10 cellular contexts compared by ENCODE assay signal in the genomic region with DNA sequence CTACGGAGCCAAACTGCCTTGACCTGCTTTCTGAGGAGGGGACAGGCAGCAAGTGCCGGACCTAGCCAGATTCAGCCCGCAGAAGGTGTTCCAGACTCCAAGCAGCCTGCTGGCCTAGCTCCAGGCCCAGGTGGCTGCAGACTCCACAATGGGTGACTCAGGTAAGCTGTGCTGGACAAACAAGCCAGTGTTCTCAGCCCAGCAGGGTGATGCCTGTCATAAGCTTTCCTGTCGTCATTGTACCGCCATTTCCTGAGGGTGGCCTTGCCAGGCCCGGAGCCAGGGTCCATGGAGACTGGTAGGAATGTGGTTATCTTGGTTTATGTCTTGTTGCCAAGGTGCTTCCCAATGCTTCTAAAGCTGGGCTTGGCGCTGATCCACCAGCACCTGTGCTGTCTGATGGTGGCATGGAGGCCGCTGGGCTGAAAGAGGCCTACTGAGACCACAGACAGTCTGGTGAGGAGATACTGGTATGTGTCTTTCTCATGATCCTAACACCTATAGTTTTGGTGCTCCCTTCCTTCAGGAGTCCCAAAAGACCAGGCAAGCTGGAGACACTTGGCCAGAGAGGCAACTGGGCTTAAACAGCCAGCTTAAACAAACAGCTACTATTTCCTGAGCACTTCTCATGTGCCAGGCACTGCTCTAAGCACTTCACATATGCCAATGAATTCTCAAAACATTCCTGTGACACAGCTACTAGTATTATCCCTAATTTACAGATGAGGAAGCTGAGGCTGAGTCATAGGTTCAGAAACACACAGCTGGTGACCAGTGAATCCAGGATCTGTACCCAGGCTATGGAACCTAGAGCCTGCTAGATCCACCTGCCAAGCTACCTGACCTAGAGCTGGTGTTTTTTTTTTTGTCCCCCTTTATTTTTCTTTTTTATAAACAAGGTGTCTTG. TPM values are rescaled to one million over a fixed set of nuclear protein-coding genes. Genes with fewer than 3 reads are reported as not detected.
DNase-seq lines count a peak whose midpoint lies in the region; ATAC-seq, FAIRE-seq and TF ChIP-seq lines count a peak whose summit lies in the region.
"Had no signal": no experiment of that assay in that cellular context is flagged by ENCODE, and none has a peak within 500 bp of the region (broad histone marks: within the 10 kb centered on the region; RNA-seq: fewer than 3 reads in every experiment).

No MANE protein-coding gene starts in this region.

- no peak for TF ChIP-seq POLR2A in H54 (IDR thresholded peaks at IDR 0.05; ENCODE audit: low read depth, low read length)

- FAIRE-seq in H54 (lab: Jason Lieb, UNC) = no peak

- H3K4me1 Mint-ChIP-seq in osteocyte (ENCODE audit: unreplicated experiment) = peaks cover 13% of the 10 kb centered on the region

- peak overlapping the region; percentile 84 for H3K27ac Mint-ChIP-seq in osteocyte (ENCODE audit: unreplicated experiment)

- H3K27me3 ChIP-seq in colonic mucosa = no peaks in the 10 kb centered on the region
- H3K27me3 ChIP-seq: heart left ventricle had no signal

- H3K4me3 Mint-ChIP-seq in osteocyte (ENCODE audit: unreplicated experiment) = no peak overlapping the region

- intact Hi-C loops in colonic mucosa (cut with DNase I) = loop anchor here (10.0 kb wide), 1 partner anchor 334 kb away; no protein-coding TSS in a partner anchor

- H3K9me3 ChIP-seq in colonic mucosa = no peaks in the 10 kb centered on the region
- H3K9me3 ChIP-seq: heart left ventricle had no signal

- H3K9me3 Mint-ChIP-seq in osteocyte (ENCODE audit: unreplicated experiment) = no peaks in the 10 kb centered on the region

- no peaks in the 10 kb centered on the region for H3K36me3 Mint-ChIP-seq in osteocyte (ENCODE audit: unreplicated experiment)

- H3K9ac ChIP-seq in colonic mucosa (ENCODE audit: low read depth in 2 of 2, low read length in 2 of 2) = no peak overlapping the region

- no peaks in the 10 kb centered on the region for H3K27me3 Mint-ChIP-seq in osteocyte (ENCODE audit: unreplicated experiment)

- TF ChIP-seq CTCF in colonic mucosa (IDR thresholded peaks at IDR 0.05) (no peak), osteocyte (IDR thresholded peaks at IDR 0.05) (no peak), GM10266 (IDR thresholded peaks at IDR 0.05; ENCODE audit: control insufficient read depth, insufficient read depth, low read depth, missing control alignments) (no peak)

- H3K36me3 ChIP-seq in colonic mucosa = no peaks in the 10 kb centered on the region
- H3K36me3 ChIP-seq: heart left ventricle had no signal

- peak; percentile 93 for DNase-seq in Daoy (ENCODE audit: low read depth)
- DNase-seq in NCI-H2196 (lab: John Stamatoyannopoulos, UW; ENCODE audit: unreplicated experiment) = peak; percentile 92
- peak; percentile 48 for DNase-seq in colonic mucosa
- DNase-seq in osteocyte (ENCODE audit: extremely low spot score, unreplicated experiment) = no peak
- no peak for DNase-seq in GM10266 (ENCODE audit: extremely low spot score)
- DNase-seq in H54 (ENCODE audit: insufficient read length, low spot score) = no peak
- no peak for DNase-seq in HuH-7 (ENCODE audit: low spot score)
- DNase-seq: activated CD4-positive, alpha-beta T cell treated with anti-CD3 and anti-CD28 coated beads, Interleukin-2, amount 50 U/mL, for 4 hours had no signal

- no peak overlapping the region for H3K27ac ChIP-seq in colonic mucosa

- H3K4me3 ChIP-seq in colonic mucosa = no peak overlapping the region
- H3K4me3 ChIP-seq: heart left ventricle had no signal

- H3K4me1 ChIP-seq in colonic mucosa = no peaks in the 10 kb centered on the region

- no peak for ATAC-seq in HG03175 (IDR thresholded peaks at IDR 0.05; ENCODE audit: unreplicated experiment)

RNA-seq across cellular contexts. Expression of a gene that starts 42.0 kb away (rescaled TPM):
- 75.4 and 116 TPM in 2 replicates for total RNA-seq in Daoy (2014; rRNA removed; shearing (Covaris generic))
- total RNA-seq in colonic mucosa (10 to 100 TPM in 1 of 2 donors, 1 to 10 TPM in 1; 7.3 to 13.5 TPM), osteocyte (19.5 and 19.8 TPM in 2 replicates)

RNA-seq across cellular contexts. Expression of a gene that starts 56.4 kb away (rescaled TPM):
- 39.1 and 62.4 TPM in 2 replicates for total RNA-seq in Daoy (2014; rRNA removed; shearing (Covaris generic))
- total RNA-seq in colonic mucosa (10 to 100 TPM; 38.4 to 65.8 TPM), osteocyte (143 and 160 TPM in 2 replicates)

Comparison
In these comparisons a context has a peak if more than half of its experiments do, and no peak if none do; other contexts are left out.
1. DNase-seq: peak in Daoy (single experiment), NCI-H2196 (single experiment) and colonic mucosa (single experiment); none in osteocyte (single experiment), GM10266 (single experiment), H54 (single experiment) and HuH-7 (single experiment).